1 cellular context compared by ENCODE assay signal in genomic region chr1:116708255-116708900, GRCh38.
TF ChIP-seq lines count a peak whose summit lies in the region.

No MANE protein-coding gene starts in this region.

TF ChIP-seq in HepG2, 621 proteins besides CTCF, POLR2A, EP300 and RAD21:
- TF ChIP-seq ZNF7 (CRISPR knock-in tag; IDR thresholded peaks at IDR 0.05) (peak; percentile 62), ZNF282 (IDR thresholded peaks at IDR 0.05; ENCODE audit: partially characterized antibody) (no peak)
